16 cellular contexts compared by ENCODE assay signal in genomic region chr12:15710860-15711510, GRCh38.
"Had no signal": no experiment of that assay in that cellular context is flagged by ENCODE, and none has a peak within 500 bp of the region (broad histone marks: within the 10 kb centered on the region; RNA-seq: fewer than 3 reads in every experiment).

No MANE protein-coding gene starts in this region.

- H3K36me3 ChIP-seq: esophagus muscularis mucosa, gastroesophageal sphincter, lower lobe of right lung, prostate gland, right atrium auricular region, upper lobe of left lung had no signal

- H3K27ac ChIP-seq: esophagus muscularis mucosa, gastroesophageal sphincter, lower lobe of right lung, prostate gland, right atrium auricular region had no signal

- H3K27me3 ChIP-seq: esophagus muscularis mucosa, gastroesophageal sphincter, right atrium auricular region, upper lobe of left lung had no signal

- H3K4me1 ChIP-seq: prostate gland had no signal

- H3K4me3 ChIP-seq: gastroesophageal sphincter, lower lobe of right lung, prostate gland, right atrium auricular region, upper lobe of left lung had no signal

- H3K9me3 ChIP-seq: esophagus muscularis mucosa, gastroesophageal sphincter, lower lobe of right lung, prostate gland, right atrium auricular region, upper lobe of left lung had no signal

- FAIRE-seq: bronchial epithelial cell, endothelial cell of umbilical vein had no signal

- DNase-seq: activated CD4-positive, alpha-beta memory T cell treated with anti-CD3 and anti-CD28 coated beads for 36 hours; activated CD4-positive, alpha-beta T cell treated with anti-CD3 and anti-CD28 coated beads for 36 hours; activated T-cell treated with anti-CD3 and anti-CD28 coated beads for 4 hours; cerebellar nuclear complex; effector memory CD4-positive, alpha-beta T cell; lower lobe of right lung; naive B cell; stimulated activated CD4-positive, alpha-beta T cell treated with anti-CD3 and anti-CD28 coated beads, Interleukin-2, amount 100 ng/mL, for 48 hours; upper lobe of left lung had no signal

- ATAC-seq: activated CD4-positive, alpha-beta T cell treated with anti-CD3 and anti-CD28 coated beads for 36 hours; gastroesophageal sphincter; lower lobe of right lung; WTC11 had no signal
